7 cellular contexts compared by ENCODE assay signal in the genomic region with DNA sequence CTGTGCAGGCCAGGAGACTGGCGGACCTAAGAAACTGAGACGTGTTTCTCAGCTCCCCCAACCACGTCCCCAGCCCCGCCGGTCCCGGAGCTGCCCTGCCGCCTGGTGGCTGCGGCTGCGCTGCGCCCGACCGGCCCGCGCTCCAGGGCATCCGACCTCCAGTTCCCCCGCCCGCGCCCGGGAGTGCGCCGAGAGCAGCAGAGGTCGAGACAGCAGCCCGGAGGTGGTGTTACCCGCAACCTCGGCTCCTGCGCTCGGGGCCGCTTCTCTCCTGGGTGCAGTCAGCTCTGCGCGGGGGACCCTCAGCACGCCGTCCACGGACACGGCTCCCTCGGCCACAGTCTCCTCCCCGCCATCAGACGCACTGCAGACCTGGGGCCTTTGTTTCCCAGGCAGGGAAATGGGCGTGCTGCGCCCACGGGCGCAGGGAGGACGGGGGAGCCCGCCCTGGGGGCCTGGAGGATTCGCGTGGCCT. TPM values are rescaled to one million over a fixed set of nuclear protein-coding genes. Genes with fewer than 3 reads are reported as not detected.
DNase-seq lines count a peak whose midpoint lies in the region; ATAC-seq, FAIRE-seq and TF ChIP-seq lines count a peak whose summit lies in the region.

No MANE protein-coding gene starts in this region.

- no peaks in the 10 kb centered on the region for H3K36me3 Mint-ChIP-seq in WTC11

- TF ChIP-seq CTCF in WTC11 (IDR thresholded peaks at IDR 0.05): peak; percentile 34; the same call in 1 of the 2 replicates
- peak; percentile 45 for TF ChIP-seq CTCF in cardiac fibroblast (IDR thresholded peaks at IDR 0.05; ENCODE audit: low read depth, low read length)

- no peak overlapping the region for H3K27ac Mint-ChIP-seq in WTC11

- peaks cover 57% of the 10 kb centered on the region for H3K27me3 Mint-ChIP-seq in WTC11 (ENCODE audit: low read depth)

- H3K9me3 Mint-ChIP-seq in WTC11: no peaks in the 10 kb centered on the region

- CTCF ChIA-PET in WTC11 (lab: Charles Lee): interaction anchor here (0.6 to 3.5 kb wide), 27 partner anchors 13 to 387 kb away, joined by 3 to 28 read pairs (median 4); partner anchors contain the start of genes GPR132, JAG2 and NUDT14

- POLR2A ChIA-PET in WTC11 (lab: Charles Lee): interaction anchor here (1.0 to 1.2 kb wide), 2 partner anchors 95 to 98 kb away, joined by 3 to 4 read pairs; no protein-coding TSS in a partner anchor

- peak; percentile 99 for FAIRE-seq in GM12891 (lab: Jason Lieb, UNC)

- peak; percentile 37; the same call in 1 of the 2 replicates for TF ChIP-seq POLR2A in GM12891 (IDR thresholded peaks at IDR 0.05; ENCODE audit: low read depth, low read length)

- peaks cover 9% of the 10 kb centered on the region; the same call in 1 of the 2 replicates for H3K4me1 Mint-ChIP-seq in WTC11

- H3K4me3 Mint-ChIP-seq in WTC11: peak overlapping the region; percentile 63

- H3K4me3 ChIP-seq in cardiac fibroblast (replicated peaks in 1 of 2; ENCODE audit: low read depth in 2 of 2, low read length in 2 of 2): peak overlapping the region; percentile 55 to 59

- DNase-seq in GM12891 (ENCODE audit: insufficient read length, low spot score) (peak; percentile 91), NCI-H1930 (lab: John Stamatoyannopoulos, UW) (peak; percentile 40 to 64), WTC11 (ENCODE audit: low spot score) (peak; percentile 87), cardiac fibroblast (ENCODE audit: low read depth in 2 of 2) (peak; percentile 75 to 84), kidney tubule cell (ENCODE audit: low spot score) (peak; percentile 88)
- peak; percentile 79 to 89 for DNase-seq in stimulated activated CD4-positive, alpha-beta T cell treated with anti-CD3 and anti-CD28 coated beads, Interleukin-2, amount 100 ng/mL, for 48 hours

- ATAC-seq in HG02610 (IDR thresholded peaks at IDR 0.05; ENCODE audit: unreplicated experiment): peak; percentile 69
- peak; percentile 73 for ATAC-seq in WTC11

TF ChIP-seq in GM12891, 5 proteins besides CTCF, POLR2A, EP300 and RAD21:
- TF ChIP-seq SPI1 (IDR thresholded peaks at IDR 0.05; ENCODE audit: low read depth, low read length) (peak; percentile 34; the same call in 1 of the 2 replicates), POU2F2 (IDR thresholded peaks at IDR 0.05; ENCODE audit: low read depth, low read length) (no peak), TAF1 (IDR thresholded peaks at IDR 0.05; ENCODE audit: low read depth, low read length) (peak; percentile 47; the same call in 1 of the 2 replicates), POLR2AphosphoS5 (IDR thresholded peaks at IDR 0.05; ENCODE audit: low read depth, low read length) (0 out of 2 replicates have a peak, but pooled peaks have one; percentile 32), PAX5 (IDR thresholded peaks at IDR 0.05; ENCODE audit: insufficient read depth, low read length, severe bottlenecking) (no peak)

TF ChIP-seq in WTC11, 78 proteins besides CTCF, POLR2A, EP300 and RAD21:
- TF ChIP-seq NFE2L1 (CRISPR knock-in tag; IDR thresholded peaks at IDR 0.05) (0 out of 2 replicates have a peak, but pooled peaks have one; percentile 17), ZBTB21 (CRISPR knock-in tag; IDR thresholded peaks at IDR 0.05; ENCODE audit: borderline replicate concordance) (peak; percentile 81; the same call in 1 of the 2 replicates), STAT6 (CRISPR knock-in tag; conservative IDR thresholded peaks at IDR 0.05; ENCODE audit: low read depth) (0 out of 2 replicates have a peak, but pooled peaks have one; percentile 54), ETV6 (CRISPR knock-in tag; IDR thresholded peaks at IDR 0.05) (0 out of 2 replicates have a peak, but pooled peaks have one; percentile 28), ZNF671 (CRISPR knock-in tag; IDR thresholded peaks at IDR 0.05) (no peak), KAT7 (CRISPR knock-in tag; IDR thresholded peaks at IDR 0.05; ENCODE audit: borderline replicate concordance) (0 out of 2 replicates have a peak, but pooled peaks have one; percentile 36), HMGXB4 (CRISPR knock-in tag; IDR thresholded peaks at IDR 0.05) (peak; percentile 86; the same call in 1 of the 2 replicates), ZNF423 (CRISPR knock-in tag; IDR thresholded peaks at IDR 0.05) (peak; percentile 61; the same call in 1 of the 2 replicates), FOXK1 (CRISPR knock-in tag; IDR thresholded peaks at IDR 0.05) (peak; percentile 56; the same call in 1 of the 2 replicates), CBFB (CRISPR knock-in tag; IDR thresholded peaks at IDR 0.05; ENCODE audit: low read depth) (no peak), ZNF232 (CRISPR knock-in tag; IDR thresholded peaks at IDR 0.05) (peak; percentile 29; the same call in 1 of the 2 replicates), SP1 (CRISPR knock-in tag; conservative IDR thresholded peaks at IDR 0.05) (peak; percentile 54; the same call in 1 of the 2 replicates), TP53 (CRISPR knock-in tag; IDR thresholded peaks at IDR 0.05) (peak; percentile 57; the same call in 1 of the 2 replicates), FOXP1 (CRISPR knock-in tag; IDR thresholded peaks at IDR 0.05; ENCODE audit: borderline replicate concordance) (peak; percentile 58; the same call in 1 of the 2 replicates), MAX (CRISPR knock-in tag; IDR thresholded peaks at IDR 0.05) (peak; percentile 38; the same call in 1 of the 2 replicates), ZNF121 (CRISPR knock-in tag; IDR thresholded peaks at IDR 0.05) (no peak), PRRX2 (CRISPR knock-in tag; IDR thresholded peaks at IDR 0.05) (no peak), GTF2I (CRISPR knock-in tag; conservative IDR thresholded peaks at IDR 0.05) (peak; percentile 81)
- TF ChIP-seq, protein P1, sequence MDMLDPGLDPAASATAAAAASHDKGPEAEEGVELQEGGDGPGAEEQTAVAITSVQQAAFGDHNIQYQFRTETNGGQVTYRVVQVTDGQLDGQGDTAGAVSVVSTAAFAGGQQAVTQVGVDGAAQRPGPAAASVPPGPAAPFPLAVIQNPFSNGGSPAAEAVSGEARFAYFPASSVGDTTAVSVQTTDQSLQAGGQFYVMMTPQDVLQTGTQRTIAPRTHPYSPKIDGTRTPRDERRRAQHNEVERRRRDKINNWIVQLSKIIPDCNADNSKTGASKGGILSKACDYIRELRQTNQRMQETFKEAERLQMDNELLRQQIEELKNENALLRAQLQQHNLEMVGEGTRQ (CRISPR knock-in tag; IDR thresholded peaks at IDR 0.05): 0 out of 2 replicates have a peak, but pooled peaks have one; percentile 23

RNA-seq across cellular contexts. Expression of gene GPR132, which starts 21.6 kb away (rescaled TPM):
- 18.8 TPM for polyA plus RNA-seq in GM12891 (2012; ENCODE audit: low read depth, missing spikeins)
- 0.09 to 0.13 TPM in 2 of 3 replicates, not detected in the other for total RNA-seq in WTC11 (2021)

Comparison
In these comparisons a context has a peak if more than half of its experiments do, and no peak if none do; other contexts are left out.
1. Peak in every context shown above with its lines: DNase-seq, ATAC-seq and H3K4me3 ChIP-seq.